In the genomic region with DNA sequence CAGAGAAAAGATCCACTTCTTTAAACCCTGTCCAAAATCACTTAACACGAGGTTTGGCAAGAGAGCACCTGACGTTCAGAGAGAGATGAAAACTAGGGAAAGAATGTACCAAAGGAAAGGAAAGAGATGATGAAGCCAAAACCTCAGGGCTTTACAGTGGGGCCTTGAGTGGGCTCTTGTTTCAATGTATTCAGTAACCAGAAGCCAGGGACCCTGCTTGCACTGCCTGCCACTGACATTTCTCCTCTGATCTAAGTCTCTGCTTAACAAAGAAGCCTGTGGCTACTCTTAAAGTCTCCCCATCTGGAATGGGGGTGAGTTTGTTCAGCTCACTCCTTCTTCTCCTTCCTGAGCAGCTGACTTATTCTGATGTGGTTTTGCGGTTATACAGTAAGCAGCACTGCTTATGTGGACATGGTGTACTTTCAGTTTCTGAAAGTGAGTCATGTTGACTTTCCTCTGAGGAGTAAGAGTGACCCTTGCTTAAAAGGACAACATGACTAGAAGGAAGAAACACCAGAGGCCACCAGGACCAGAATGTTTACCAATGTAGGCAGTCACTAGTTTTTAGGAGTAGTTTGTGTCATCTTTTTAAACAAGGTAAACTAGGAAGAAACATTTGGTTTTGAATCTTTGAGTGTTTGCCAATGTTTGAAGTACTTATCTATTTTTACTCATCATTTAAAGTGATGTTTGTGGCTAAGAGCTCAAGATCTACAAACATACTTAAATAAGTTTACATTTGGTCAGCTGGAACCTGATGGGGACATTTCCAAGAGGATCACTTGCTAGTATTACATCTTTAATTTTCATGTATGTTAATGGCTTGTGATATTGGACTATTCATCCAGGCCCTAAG, we compare ENCODE assay signal across 8 cellular contexts.
DNase-seq lines count a peak whose midpoint lies in the region; ATAC-seq, FAIRE-seq and TF ChIP-seq lines count a peak whose summit lies in the region.

No MANE protein-coding gene starts in this region.

- peak overlapping the region in 1 of 3 experiments; percentile 17 for H3K4me3 ChIP-seq in endothelial cell of umbilical vein (replicated peaks in 1 of 3; ENCODE audit: insufficient read depth in 1 of 3, low read depth in 1 of 3, low read length in 3 of 3)

- H3K79me2 ChIP-seq in endothelial cell of umbilical vein (ENCODE audit: control insufficient read depth, insufficient read depth, low read length): no peaks in the 10 kb centered on the region

- H3K27me3 ChIP-seq in endothelial cell of umbilical vein (ENCODE audit: control insufficient read depth in 2 of 2, insufficient read depth in 2 of 2, low read length in 2 of 2): no peaks in the 10 kb centered on the region

- H2AFZ ChIP-seq in endothelial cell of umbilical vein (ENCODE audit: low read depth, low read length): peak overlapping the region; percentile 54

- H3K4me2 ChIP-seq in endothelial cell of umbilical vein (ENCODE audit: insufficient read depth, low read length): peak overlapping the region; percentile 19

- no peaks in the 10 kb centered on the region for H3K9me1 ChIP-seq in endothelial cell of umbilical vein (replicated peaks; ENCODE audit: control insufficient read depth, extremely low read depth, insufficient read depth, low read length)

- peak; percentile 95 for FAIRE-seq in endothelial cell of umbilical vein (lab: Jason Lieb, UNC)

- H3K9ac ChIP-seq in endothelial cell of umbilical vein (replicated peaks; ENCODE audit: extremely low read depth, insufficient read depth, low read length): peak overlapping the region; percentile 64

- POLR2A ChIA-PET in endothelial cell of umbilical vein (lab: Charles Lee): no interaction called here

- no peaks in the 10 kb centered on the region for H4K20me1 ChIP-seq in endothelial cell of umbilical vein (replicated peaks; ENCODE audit: control insufficient read depth, extremely low read depth, insufficient read depth, low read length)

- ATAC-seq in GM19467 (IDR thresholded peaks at IDR 0.05; ENCODE audit: unreplicated experiment) (peak; percentile 85), HG03469 (IDR thresholded peaks at IDR 0.05; ENCODE audit: unreplicated experiment) (peak; percentile 70)

- TF ChIP-seq CTCF in endothelial cell of umbilical vein (IDR thresholded peaks at IDR 0.05; ENCODE audit: extremely low read depth in 1 of 2, insufficient read depth in 1 of 2, low read depth in 1 of 2, low read length in 2 of 2): no peak

- peaks cover 21% of the 10 kb centered on the region for H3K4me1 ChIP-seq in endothelial cell of umbilical vein (ENCODE audit: control insufficient read depth, extremely low read depth, insufficient read depth, low read length)

- dilution Hi-C loops in endothelial cell of umbilical vein (cut with MboI; ENCODE audit: extremely low pct_ligation_motif_present, low sequenced_read_pairs): no loop called here

- H3K36me3 ChIP-seq in endothelial cell of umbilical vein (ENCODE audit: control insufficient read depth in 2 of 2, extremely low read depth in 1 of 2, insufficient read depth in 2 of 2, low read length in 2 of 2): no peaks in the 10 kb centered on the region

- DNase-seq in Daoy (ENCODE audit: low read depth): peak; percentile 93
- peak; percentile 56 to 77 for DNase-seq in SW 1271 (lab: John Stamatoyannopoulos, UW)
- DNase-seq in endothelial cell of umbilical vein (ENCODE audit: low read depth, low spot score): peak; percentile 90
- peak; percentile 99 for DNase-seq in non-pigmented ciliary epithelial cell (ENCODE audit: low read depth)
- DNase-seq in cerebellar cortex (ENCODE audit: low spot score): no peak
- no peak for DNase-seq in OCI-M2 (lab: John Stamatoyannopoulos, UW; ENCODE audit: unreplicated experiment)

- no peak for TF ChIP-seq POLR2A in endothelial cell of umbilical vein (IDR thresholded peaks at IDR 0.05; ENCODE audit: low read depth, low read length)

- peak overlapping the region; percentile 86 for H3K27ac ChIP-seq in endothelial cell of umbilical vein (ENCODE audit: insufficient read depth, low read depth, low read length)

- BruUV-seq in endothelial cell of umbilical vein (replicated peaks; lab: Mats Ljungman, UMichigan): no TSS peak

- CTCF ChIA-PET in endothelial cell of umbilical vein (lab: Charles Lee): interaction anchor here (0.7 to 7.1 kb wide), 11 partner anchors 76 to 1471 kb away, joined by 3 to 164 read pairs (median 5); a partner anchor contains a TSS

- H3K9me3 ChIP-seq in endothelial cell of umbilical vein (replicated peaks; ENCODE audit: control insufficient read depth, insufficient read depth, low read length): no peaks in the 10 kb centered on the region

- intact Hi-C loops in endothelial cell of umbilical vein (cut with micrococcal nuclease): loop anchor here (1.0 to 10.0 kb wide), 9 partner anchors 113 to 1218 kb away; a partner anchor contains a TSS

TF ChIP-seq in endothelial cell of umbilical vein, 7 proteins besides CTCF, POLR2A, EP300 and RAD21:
- TF ChIP-seq, protein P1, sequence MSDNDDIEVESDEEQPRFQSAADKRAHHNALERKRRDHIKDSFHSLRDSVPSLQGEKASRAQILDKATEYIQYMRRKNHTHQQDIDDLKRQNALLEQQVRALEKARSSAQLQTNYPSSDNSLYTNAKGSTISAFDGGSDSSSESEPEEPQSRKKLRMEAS (IDR thresholded peaks at IDR 0.05; ENCODE audit: insufficient read depth, insufficient read length): no peak
- TF ChIP-seq JUN (IDR thresholded peaks at IDR 0.05; ENCODE audit: borderline replicate concordance, insufficient read depth, insufficient read length, low read depth) (peak; percentile 71), POLR2AphosphoS5 (IDR thresholded peaks at IDR 0.05; ENCODE audit: insufficient read depth, low read depth, low read length) (peak; percentile 88), FOS (IDR thresholded peaks at IDR 0.05; ENCODE audit: borderline replicate concordance, insufficient read depth, low read length) (peak; percentile 98), GATA2 (IDR thresholded peaks at IDR 0.05; ENCODE audit: insufficient read depth, insufficient read length, low read depth, low read length) (peak; percentile 70), EZH2 (IDR thresholded peaks at IDR 0.05; ENCODE audit: borderline replicate concordance, low read depth, low read length, severe bottlenecking) (no peak), MYC (IDR thresholded peaks at IDR 0.05; ENCODE audit: low read depth, low read length) (no peak)
TF ChIP-seq in endothelial cell of umbilical vein: peak in this region for 4.

Comparison
In these comparisons a context has a peak if more than half of its experiments do, and no peak if none do; other contexts are left out.
1. DNase-seq: peak in Daoy (single experiment), SW 1271 (2 of 2), endothelial cell of umbilical vein (single experiment) and non-pigmented ciliary epithelial cell (single experiment); none in cerebellar cortex (single experiment) and OCI-M2 (single experiment).